9 cellular contexts compared by ENCODE assay signal in the genomic region with DNA sequence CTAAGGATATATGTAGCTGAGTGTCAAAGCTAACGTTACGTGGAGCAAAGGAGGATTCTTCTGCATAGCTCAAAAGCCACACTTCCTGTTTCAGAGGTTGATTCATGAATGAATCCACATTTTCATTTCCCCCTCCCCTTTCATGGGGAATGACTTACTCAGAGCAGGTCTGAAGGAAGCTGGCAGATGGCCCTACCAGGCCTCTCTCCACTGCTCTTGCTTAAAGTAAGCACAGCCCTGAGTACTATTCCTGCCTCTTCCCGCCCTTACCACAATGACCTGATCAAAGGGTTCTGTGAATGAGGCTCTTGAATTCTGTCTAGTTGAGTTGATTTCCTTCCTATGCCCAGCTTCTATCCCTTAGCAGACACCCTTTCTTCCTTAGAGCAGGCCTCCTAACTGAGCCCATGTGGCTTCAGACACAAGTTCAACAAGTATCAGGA. TPM values are rescaled to one million over a fixed set of nuclear protein-coding genes. Genes with fewer than 3 reads are reported as not detected.
DNase-seq lines count a peak whose midpoint lies in the region; ATAC-seq and TF ChIP-seq lines count a peak whose summit lies in the region.
"Had no signal": no experiment of that assay in that cellular context is flagged by ENCODE, and none has a peak within 500 bp of the region (broad histone marks: within the 10 kb centered on the region; RNA-seq: fewer than 3 reads in every experiment).

No MANE protein-coding gene starts in this region.

- H3K4me2 ChIP-seq in BLaER1 treated with 17β-estradiol and CSF1 and Interleukin-3, amounts not matched to agents 10 nM and 100 nM: peak overlapping the region; percentile 56 to 86 (median 71)

- no peaks in the 10 kb centered on the region for H3K36me3 Mint-ChIP-seq in activated CD8-positive, alpha-beta T cell treated with anti-CD3 and anti-CD28 coated beads for 36 hours (ENCODE audit: low read depth)

- H3K9ac ChIP-seq in BLaER1 treated with 17β-estradiol and CSF1 and Interleukin-3, amounts not matched to agents 10 nM and 100 nM: peak overlapping the region in 1 of 11 experiments; percentile 20; a peak in 1 of 22 replicates

- DNase-seq in HPDE6-E6E7 (ENCODE audit: extremely low spot score): peak; percentile 87
- DNase-seq in activated CD8-positive, alpha-beta T cell treated with anti-CD3 and anti-CD28 coated beads for 36 hours: peak; percentile 30
- DNase-seq in kidney epithelial cell (ENCODE audit: low read depth): peak; percentile 91
- no peak for DNase-seq in DMS114 treated with DMSO at 0.1 percent for 48 hours (lab: John Stamatoyannopoulos, UW; ENCODE audit: unreplicated experiment)

- H3K4me1 Mint-ChIP-seq in activated CD8-positive, alpha-beta T cell treated with anti-CD3 and anti-CD28 coated beads for 36 hours (ENCODE audit: low read depth): peaks cover 37% of the 10 kb centered on the region

- H3K9me3 Mint-ChIP-seq in activated CD8-positive, alpha-beta T cell treated with anti-CD3 and anti-CD28 coated beads for 36 hours: no peaks in the 10 kb centered on the region

- no peak overlapping the region; a peak in 1 of 20 replicates for H3K4me3 ChIP-seq in BLaER1 treated with 17β-estradiol and CSF1 and Interleukin-3, amounts not matched to agents 10 nM and 100 nM
- H3K4me3 ChIP-seq in kidney epithelial cell (ENCODE audit: low read depth, low read length): no peak overlapping the region
- H3K4me3 ChIP-seq: cardiac muscle cell had no signal

- no peaks in the 10 kb centered on the region for H3K36me3 ChIP-seq in BLaER1 treated with 17β-estradiol and CSF1 and Interleukin-3, amounts not matched to agents 10 nM and 100 nM
- H3K36me3 ChIP-seq in kidney epithelial cell (ENCODE audit: control insufficient read depth, insufficient read depth, low read length): no peaks in the 10 kb centered on the region
- H3K36me3 ChIP-seq: cardiac muscle cell had no signal

- CTCF ChIA-PET in activated CD8-positive, alpha-beta T cell treated with anti-CD3 and anti-CD28 coated beads for 36 hours (lab: Charles Lee): interaction anchor here (1.1 to 4.9 kb wide), 8 partner anchors 10 to 205 kb away, joined by 3 to 41 read pairs (median 5); no protein-coding TSS in a partner anchor

- no peak overlapping the region for H3K27ac Mint-ChIP-seq in activated CD8-positive, alpha-beta T cell treated with anti-CD3 and anti-CD28 coated beads for 36 hours

- peaks cover 26 to 60% (median 59%) of the 10 kb centered on the region in 10 experiments for H3K4me1 ChIP-seq in BLaER1 treated with 17β-estradiol and CSF1 and Interleukin-3, amounts not matched to agents 10 nM and 100 nM

- no peak for TF ChIP-seq CTCF in activated CD8-positive, alpha-beta T cell treated with anti-CD3 and anti-CD28 coated beads for 36 hours (IDR thresholded peaks at IDR 0.05)
- no peak for TF ChIP-seq CTCF in kidney epithelial cell (IDR thresholded peaks at IDR 0.05; ENCODE audit: insufficient read depth, low read length, poor library complexity, severe bottlenecking)

- peak; percentile 80 for ATAC-seq in activated CD8-positive, alpha-beta T cell treated with anti-CD3 and anti-CD28 coated beads for 36 hours
- ATAC-seq in HG03342 (IDR thresholded peaks at IDR 0.05; ENCODE audit: unreplicated experiment) (no peak), GM21576 (IDR thresholded peaks at IDR 0.05; ENCODE audit: unreplicated experiment) (no peak), HG02870 (IDR thresholded peaks at IDR 0.05; ENCODE audit: unreplicated experiment) (no peak)

- H4K20me1 ChIP-seq in BLaER1 treated with 17β-estradiol and CSF1 and Interleukin-3, amounts not matched to agents 10 nM and 100 nM: peaks cover 0 to 12% (median 0%) of the 10 kb centered on the region in 11 experiments; a peak in 3 of 22 replicates

- H3K9me3 ChIP-seq in BLaER1 treated with 17β-estradiol and CSF1 and Interleukin-3, amounts not matched to agents 10 nM and 100 nM (replicated peaks in 1 of 11): no peaks in the 10 kb centered on the region

- intact Hi-C loops in activated CD8-positive, alpha-beta T cell treated with anti-CD3 and anti-CD28 coated beads for 36 hours (cut with micrococcal nuclease): no loop called here

- no peak overlapping the region for H3K4me3 Mint-ChIP-seq in activated CD8-positive, alpha-beta T cell treated with anti-CD3 and anti-CD28 coated beads for 36 hours

- H3K27ac ChIP-seq in BLaER1 treated with 17β-estradiol and CSF1 and Interleukin-3, amounts not matched to agents 10 nM and 100 nM: peak overlapping the region in 4 of 11 experiments; percentile 19 to 57 (median 29); a peak in 7 of 22 replicates
- H3K27ac ChIP-seq: cardiac muscle cell had no signal

- H3K27me3 Mint-ChIP-seq in activated CD8-positive, alpha-beta T cell treated with anti-CD3 and anti-CD28 coated beads for 36 hours: no peaks in the 10 kb centered on the region

- H3K27me3 ChIP-seq in BLaER1 treated with 17β-estradiol and CSF1 and Interleukin-3, amounts not matched to agents 10 nM and 100 nM: no peaks in the 10 kb centered on the region
- H3K27me3 ChIP-seq in kidney epithelial cell (ENCODE audit: control insufficient read depth, insufficient read depth, low read length): no peaks in the 10 kb centered on the region
- H3K27me3 ChIP-seq: cardiac muscle cell had no signal

- POLR2A ChIA-PET in activated CD8-positive, alpha-beta T cell treated with anti-CD3 and anti-CD28 coated beads for 36 hours (lab: Charles Lee): interaction anchor here (0.8 to 1.3 kb wide), 4 partner anchors 11 to 39 kb away, joined by 3 read pairs; a partner anchor contains a TSS

RNA-seq across cellular contexts. Expression of a gene that starts 6.3 kb away (rescaled TPM):
- 1 to 10 TPM; 1.3 to 1.5 TPM for total RNA-seq in activated CD8-positive, alpha-beta T cell treated with anti-CD3 and anti-CD28 coated beads for 36 hours
- 3.1 and 4.1 TPM in 2 replicates for total RNA-seq in kidney epithelial cell

RNA-seq across cellular contexts. Expression of a gene that starts 18.1 kb away (rescaled TPM):
- 1 to 10 TPM; 8.2 to 9.2 TPM for total RNA-seq in activated CD8-positive, alpha-beta T cell treated with anti-CD3 and anti-CD28 coated beads for 36 hours
- 6.0 and 7.1 TPM in 2 replicates for total RNA-seq in kidney epithelial cell

RNA-seq across cellular contexts. Expression of a gene that starts 43.0 kb away (rescaled TPM):
- 10 to 100 TPM; 15.8 to 18.5 TPM for total RNA-seq in activated CD8-positive, alpha-beta T cell treated with anti-CD3 and anti-CD28 coated beads for 36 hours
- 125 and 176 TPM in 2 replicates for total RNA-seq in kidney epithelial cell
